Comparison of ENCODE assay signal across 15 cellular contexts in the genomic region with DNA sequence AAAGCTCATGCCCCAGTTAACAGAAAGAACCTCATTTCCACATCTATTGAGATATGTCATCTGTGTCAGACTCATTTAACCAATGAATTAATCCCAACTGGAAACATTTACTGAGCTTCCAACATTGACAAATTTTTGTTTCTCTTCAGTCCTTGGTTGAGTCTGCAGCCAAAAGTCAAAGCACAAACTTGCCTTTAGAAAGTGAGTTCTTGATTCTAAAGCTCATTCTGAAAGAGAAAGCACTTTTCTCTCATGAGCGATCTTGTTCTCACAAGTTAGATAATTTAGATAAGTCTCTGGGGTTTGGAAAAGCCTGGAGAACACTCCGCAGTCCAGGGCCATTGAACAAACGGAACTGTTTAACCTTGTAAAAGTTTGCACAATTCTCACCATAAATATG.
A peak's percentile ranks its signal among the peaks of the same experiment; 100 is the strongest.
DNase-seq lines count a peak whose midpoint lies in the region; ATAC-seq and TF ChIP-seq lines count a peak whose summit lies in the region.
"Had no signal": no experiment of that assay in that cellular context is flagged by ENCODE, and none has a peak within 500 bp of the region (broad histone marks: within the 10 kb centered on the region; RNA-seq: fewer than 3 reads in every experiment).

No MANE protein-coding gene starts in this region.

- peak overlapping the region in 3 of 4 donors; percentile 11 to 72 (median 67) for H3K27ac ChIP-seq in esophagus squamous epithelium
- peak overlapping the region; percentile 16 to 40 (median 29) for H3K27ac ChIP-seq in gastrocnemius medialis
- H3K27ac ChIP-seq: C4-2B, foreskin keratinocyte had no signal

- H3K9me3 Mint-ChIP-seq in activated T-helper 17 cell treated with anti-CD3 and anti-CD28 coated beads, Interleukin-2, amount 50 U/mL, for 72 hours: peaks cover 4% of the 10 kb centered on the region
- H3K9me3 Mint-ChIP-seq: central memory CD8-positive, alpha-beta T cell had no signal

- no peak for TF ChIP-seq POLR2A in esophagus squamous epithelium (IDR thresholded peaks at IDR 0.05)
- TF ChIP-seq POLR2A in gastrocnemius medialis (IDR thresholded peaks at IDR 0.05): no peak

- H3K4me3 ChIP-seq in esophagus squamous epithelium (no peak overlapping the region), gastrocnemius medialis (no peak overlapping the region)
- H3K4me3 ChIP-seq: skin epidermis had no signal

- no peaks in the 10 kb centered on the region for H3K9me3 ChIP-seq in esophagus squamous epithelium
- H3K9me3 ChIP-seq in gastrocnemius medialis: no peaks in the 10 kb centered on the region

- H3K36me3 Mint-ChIP-seq in activated T-helper 17 cell treated with anti-CD3 and anti-CD28 coated beads, Interleukin-2, amount 50 U/mL, for 72 hours (ENCODE audit: low read depth): no peaks in the 10 kb centered on the region
- H3K36me3 Mint-ChIP-seq: activated naive CD8-positive, alpha-beta T cell treated with anti-CD3 and anti-CD28 coated beads for 36 hours had no signal

- no peak for DNase-seq in esophagus squamous epithelium (lab: John Stamatoyannopoulos, UW)
- no peak for DNase-seq in gastrocnemius medialis
- DNase-seq in germinal center (ENCODE audit: low spot score): no peak
- DNase-seq: activated naive CD8-positive, alpha-beta T cell treated with anti-CD3 and anti-CD28 coated beads for 36 hours; foreskin keratinocyte; NCI-H774; SHP77; T-helper 9 cell had no signal

- H3K4me1 Mint-ChIP-seq in activated T-helper 17 cell treated with anti-CD3 and anti-CD28 coated beads, Interleukin-2, amount 50 U/mL, for 72 hours: no peaks in the 10 kb centered on the region
- H3K4me1 Mint-ChIP-seq: activated naive CD8-positive, alpha-beta T cell treated with anti-CD3 and anti-CD28 coated beads for 36 hours; central memory CD8-positive, alpha-beta T cell had no signal

- H3K27me3 Mint-ChIP-seq in activated T-helper 17 cell treated with anti-CD3 and anti-CD28 coated beads, Interleukin-2, amount 50 U/mL, for 72 hours: no peaks in the 10 kb centered on the region
- H3K27me3 Mint-ChIP-seq: activated naive CD8-positive, alpha-beta T cell treated with anti-CD3 and anti-CD28 coated beads for 36 hours; central memory CD8-positive, alpha-beta T cell had no signal

- intact Hi-C loops in esophagus squamous epithelium (cut with DNase I): no loop called here
- intact Hi-C loops in gastrocnemius medialis (cut with DNase I; ENCODE audit: low total_unique reads): no loop called here

- no peaks in the 10 kb centered on the region for H3K36me3 ChIP-seq in esophagus squamous epithelium
- no peaks in the 10 kb centered on the region for H3K36me3 ChIP-seq in gastrocnemius medialis

- in situ Hi-C loops in gastrocnemius medialis (cut with MboI; ENCODE audit: low sequenced_read_pairs in 4 of 4): no loop called here

- ATAC-seq in GM18502 (IDR thresholded peaks at IDR 0.05; ENCODE audit: poor library complexity, unreplicated experiment) (peak; percentile 37), GM19463 (IDR thresholded peaks at IDR 0.05; ENCODE audit: unreplicated experiment) (peak; percentile 38), gastrocnemius medialis (peak in 1 of 2 donors; percentile 38), HG03442 (IDR thresholded peaks at IDR 0.05; ENCODE audit: unreplicated experiment) (no peak)
- ATAC-seq in activated T-helper 17 cell treated with anti-CD3 and anti-CD28 coated beads, Interleukin-2, amount 50 U/mL, for 72 hours (replicated peaks): no peak
- ATAC-seq: foreskin keratinocyte had no signal

- whole genome bisulfite sequencing in esophagus squamous epithelium, 2 donors: 44 to 55% methylated on average over 3 of the region's 3 CpGs

- H3K4me1 ChIP-seq in esophagus squamous epithelium (peaks cover 0 to 17% (median 0%) of the 10 kb centered on the region in 3 donors), gastrocnemius medialis (no peaks in the 10 kb centered on the region)
- H3K4me1 ChIP-seq: foreskin keratinocyte had no signal

- H3K27me3 ChIP-seq in esophagus squamous epithelium (no peaks in the 10 kb centered on the region), gastrocnemius medialis (no peaks in the 10 kb centered on the region)

- TF ChIP-seq CTCF in esophagus squamous epithelium (IDR thresholded peaks at IDR 0.05): no peak
- no peak for TF ChIP-seq CTCF in gastrocnemius medialis (IDR thresholded peaks at IDR 0.05 in 4 of 5, conservative IDR thresholded peaks at IDR 0.05 in 1 of 5)

- no peak overlapping the region for H3K27ac Mint-ChIP-seq in activated T-helper 17 cell treated with anti-CD3 and anti-CD28 coated beads, Interleukin-2, amount 50 U/mL, for 72 hours
- H3K27ac Mint-ChIP-seq: activated naive CD8-positive, alpha-beta T cell treated with anti-CD3 and anti-CD28 coated beads for 36 hours had no signal

- no peak overlapping the region for H3K4me3 Mint-ChIP-seq in activated T-helper 17 cell treated with anti-CD3 and anti-CD28 coated beads, Interleukin-2, amount 50 U/mL, for 72 hours
- H3K4me3 Mint-ChIP-seq: activated naive CD8-positive, alpha-beta T cell treated with anti-CD3 and anti-CD28 coated beads for 36 hours; central memory CD8-positive, alpha-beta T cell had no signal

Comparison
In these comparisons a context has a peak if more than half of its experiments do, and no peak if none do; other contexts are left out.
1. ATAC-seq: peak in GM18502 (single experiment) and GM19463 (single experiment); none in activated T-helper 17 cell treated with anti-CD3 and anti-CD28 coated beads, Interleukin-2, amount 50 U/mL, for 72 hours (single experiment) and HG03442 (single experiment).